8 cellular contexts compared by ENCODE assay signal in genomic region chr1:111619635-111620411, GRCh38. TPM values are rescaled to one million over a fixed set of nuclear protein-coding genes. Genes with fewer than 3 reads are reported as not detected.
DNase-seq lines count a peak whose midpoint lies in the region; ATAC-seq, FAIRE-seq and TF ChIP-seq lines count a peak whose summit lies in the region.

RAP1A (plus strand) TSS chr1:111619789; CDS start chr1:111691361, 71,572 bp downstream.

- peak; percentile 78 for DNase-seq in D721Med (ENCODE audit: insufficient read length, low spot score)
- peak; percentile 97 to 99 (median 98) for DNase-seq in Peyer's patch
- peak; percentile 93 to 95 for DNase-seq in activated T-cell treated with anti-CD3 and anti-CD28 coated beads, Interleukin-2, amount 50 U/mL, for 72 hours
- peak; percentile 96 for DNase-seq in stimulated activated CD8-positive, alpha-beta memory T cell treated with anti-CD3 and anti-CD28 coated beads, Interleukin-4, amount 100 ng/mL, for 48 hours

- H3K9ac ChIP-seq in muscle layer of colon (ENCODE audit: low read length) = peak within 1 kb of the TSS; percentile 94

- peak within 1 kb of the TSS; percentile 90 for H3K27ac Mint-ChIP-seq in activated T-cell treated with anti-CD3 and anti-CD28 coated beads, Interleukin-2, amount 50 U/mL, for 72 hours

- no peaks in the 10 kb centered on the region for H3K27me3 ChIP-seq in Peyer's patch
- H3K27me3 ChIP-seq in muscle layer of colon (ENCODE audit: control insufficient read depth in 1 of 2, insufficient read depth in 2 of 2, low read length in 2 of 2) = no peaks in the 10 kb centered on the region

- ATAC-seq in GM21619 (IDR thresholded peaks at IDR 0.05; ENCODE audit: unreplicated experiment) = peak; percentile 41
- peak; percentile 76 to 79 for ATAC-seq in activated T-cell treated with anti-CD3 and anti-CD28 coated beads, Interleukin-2, amount 50 U/mL, for 72 hours (replicated peaks in 1 of 2)
- ATAC-seq in esophagus mucosa = peak; percentile 97

- peaks cover 17 to 20% of the 10 kb centered on the region in 2 donors for H3K36me3 Mint-ChIP-seq in activated T-cell treated with anti-CD3 and anti-CD28 coated beads, Interleukin-2, amount 50 U/mL, for 72 hours (ENCODE audit: insufficient read depth in 2 of 2)

- H3K27ac ChIP-seq in KOPT-K1 (ENCODE audit: low read depth, low read length, poor library complexity, severe bottlenecking) = peak within 1 kb of the TSS; percentile 70
- H3K27ac ChIP-seq in Peyer's patch = peak within 1 kb of the TSS; percentile 90 to 98 (median 96)
- peak within 1 kb of the TSS; percentile 87 for H3K27ac ChIP-seq in muscle layer of colon (ENCODE audit: low read depth, low read length)

- no peak for TF ChIP-seq CTCF in D721Med (IDR thresholded peaks at IDR 0.05; ENCODE audit: insufficient read depth, missing control alignments)
- peak in 2 of 6 experiments; percentile 2 to 8 for TF ChIP-seq CTCF in Peyer's patch (IDR thresholded peaks at IDR 0.05)

- H3K9me3 ChIP-seq in KOPT-K1 (ENCODE audit: insufficient read depth, low read length, poor library complexity, severe bottlenecking) (no peaks in the 10 kb centered on the region), Peyer's patch (no peaks in the 10 kb centered on the region), muscle layer of colon (ENCODE audit: low read length) (no peaks in the 10 kb centered on the region)

- H3K36me3 ChIP-seq in KOPT-K1 (ENCODE audit: insufficient read depth, low read length) (no peaks in the 10 kb centered on the region), Peyer's patch (no peaks in the 10 kb centered on the region), muscle layer of colon (ENCODE audit: insufficient read depth, low read length) (no peaks in the 10 kb centered on the region)

- peak; percentile 51 to 81 for TF ChIP-seq POLR2A in Peyer's patch (IDR thresholded peaks at IDR 0.05)

- peaks cover 78% of the 10 kb centered on the region for H3K4me1 Mint-ChIP-seq in activated T-cell treated with anti-CD3 and anti-CD28 coated beads, Interleukin-2, amount 50 U/mL, for 72 hours (ENCODE audit: low read depth)

- no peak for FAIRE-seq in D721Med (lab: Jason Lieb, UNC)

- no peaks in the 10 kb centered on the region for H3K27me3 Mint-ChIP-seq in activated T-cell treated with anti-CD3 and anti-CD28 coated beads, Interleukin-2, amount 50 U/mL, for 72 hours (ENCODE audit: low read depth)

- peak within 1 kb of the TSS; percentile 96 to 99 for H3K4me3 Mint-ChIP-seq in activated T-cell treated with anti-CD3 and anti-CD28 coated beads, Interleukin-2, amount 50 U/mL, for 72 hours

- no peaks in the 10 kb centered on the region for H3K9me3 Mint-ChIP-seq in activated T-cell treated with anti-CD3 and anti-CD28 coated beads, Interleukin-2, amount 50 U/mL, for 72 hours

- H3K4me1 ChIP-seq in Peyer's patch = peaks cover 4 to 43% (median 14%) of the 10 kb centered on the region in 4 donors
- peaks cover 31% of the 10 kb centered on the region for H3K4me1 ChIP-seq in muscle layer of colon (ENCODE audit: insufficient read depth, low read length)

- H3K4me3 ChIP-seq in Peyer's patch (peak within 1 kb of the TSS; percentile 61 to 94 (median 90)), muscle layer of colon (ENCODE audit: low read depth in 1 of 2, low read length in 2 of 2) (peak within 1 kb of the TSS; percentile 76 to 87)

RNA-seq across cellular contexts. Expression of gene RAP1A, which starts in this region (rescaled TPM):
- 10 to 100 TPM; 16.5 to 66.0 (median 46.2) TPM for total RNA-seq in Peyer's patch
- 100 to 1,000 TPM; 216 TPM for total RNA-seq in activated T-cell treated with anti-CD3 and anti-CD28 coated beads, Interleukin-2, amount 50 U/mL, for 72 hours
- 36.0 TPM for total RNA-seq in esophagus mucosa

Comparison
In these comparisons a context has a peak if more than half of its experiments do, and no peak if none do; other contexts are left out.
1. Peak in every context shown above with its lines: DNase-seq, ATAC-seq, H3K4me3 ChIP-seq and H3K27ac ChIP-seq.
2. ATAC-seq: peak in every context shown above with its lines; median percentile 97 in esophagus mucosa; 78 in activated T-cell treated with anti-CD3 and anti-CD28 coated beads, Interleukin-2, amount 50 U/mL, for 72 hours; 41 in GM21619.